8 cellular contexts compared by ENCODE assay signal in the genomic region with DNA sequence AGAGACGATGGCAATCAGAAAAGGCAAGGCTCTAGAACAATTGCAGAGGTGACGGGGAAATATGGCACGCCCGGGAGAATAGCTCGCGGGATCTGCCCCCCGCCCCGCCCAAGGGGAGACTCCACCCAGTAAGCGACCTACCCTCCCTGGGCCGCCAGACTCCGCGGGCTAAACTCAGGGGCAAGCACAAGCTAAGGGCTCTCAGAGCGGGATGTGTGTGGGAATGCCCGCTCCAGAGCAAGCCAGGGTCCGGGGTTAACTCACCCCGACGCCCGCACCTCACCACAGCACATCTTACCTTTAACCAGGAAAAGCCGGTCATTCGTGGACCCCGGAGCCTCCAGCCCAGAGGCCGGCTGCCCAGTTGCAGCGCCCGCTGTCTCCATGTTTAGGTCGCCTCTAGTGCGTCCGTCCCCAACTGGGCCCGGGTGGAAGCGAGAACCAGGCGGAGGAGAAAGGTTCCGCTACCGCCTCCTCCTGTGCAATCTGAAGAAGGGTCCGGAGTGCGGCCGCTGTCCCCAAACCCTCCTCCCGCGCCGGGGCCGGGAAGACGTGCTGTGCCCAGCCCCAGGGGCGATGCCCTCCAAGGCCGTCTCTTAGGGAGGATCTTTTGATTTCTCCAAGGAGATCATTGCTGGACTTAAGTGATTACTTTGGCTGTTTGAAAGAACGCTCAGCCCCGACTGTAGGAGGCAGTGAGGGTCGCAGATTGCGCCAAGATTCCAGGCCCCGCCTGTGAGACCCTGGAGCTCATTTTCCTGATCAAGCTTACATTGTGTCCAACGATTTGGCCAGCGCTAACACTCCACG. TPM values are rescaled to one million over a fixed set of nuclear protein-coding genes. Genes with fewer than 3 reads are reported as not detected.
DNase-seq lines count a peak whose midpoint lies in the region; ATAC-seq lines count a peak whose summit lies in the region.

Gene TMEM242 (minus strand): TSS at position 406 of the 810 bp plus-strand sequence. CDS start 20 bp downstream, at position 386.

- peak within 1 kb of the TSS; percentile 70 for H4K91ac ChIP-seq in mesenchymal stem cell (ENCODE audit: low read length)

- H3K4me3 ChIP-seq in mesenchymal stem cell (ENCODE audit: insufficient read depth in 1 of 2, low read depth in 1 of 2, low read length in 2 of 2): peak within 1 kb of the TSS; percentile 71 to 90

- H3K18ac ChIP-seq in mesenchymal stem cell (ENCODE audit: low read depth in 1 of 2, low read length in 2 of 2): peak within 1 kb of the TSS; percentile 72 to 79

- no peak within 1 kb of the TSS for H2AK5ac ChIP-seq in mesenchymal stem cell (ENCODE audit: low read length, severe bottlenecking)

- peak; percentile 89 for ATAC-seq in GM19328 (IDR thresholded peaks at IDR 0.05; ENCODE audit: unreplicated experiment)
- peak; percentile 80 for ATAC-seq in HG03520 (IDR thresholded peaks at IDR 0.05; ENCODE audit: unreplicated experiment)

- no peaks in the 10 kb centered on the region for H3K9me3 Mint-ChIP-seq in activated CD4-positive, alpha-beta T cell treated with anti-CD3 and anti-CD28 coated beads, Interleukin-2, amount 10 ng/mL, durations not matched to agents 24 days and 14 days

- H3K4me1 ChIP-seq in mesenchymal stem cell (ENCODE audit: control insufficient read depth, insufficient read depth, low read depth, low read length): peaks cover 4% of the 10 kb centered on the region

- no peak within 1 kb of the TSS for H2BK120ac ChIP-seq in mesenchymal stem cell (ENCODE audit: low read depth, low read length)

- peaks cover 13% of the 10 kb centered on the region for H3K79me1 ChIP-seq in mesenchymal stem cell (replicated peaks; ENCODE audit: low read length, poor library complexity, severe bottlenecking)

- no peak within 1 kb of the TSS for H3K14ac ChIP-seq in mesenchymal stem cell (ENCODE audit: low read length in 2 of 2)

- peak within 1 kb of the TSS; percentile 79 for H4K8ac ChIP-seq in mesenchymal stem cell (ENCODE audit: low read length)

- H3K27me3 ChIP-seq in mesenchymal stem cell (ENCODE audit: control insufficient read depth in 1 of 2, insufficient read depth in 1 of 2, low read length in 2 of 2): peaks cover 6 to 11% of the 10 kb centered on the region in 2 experiments

- peak within 1 kb of the TSS; percentile 49 for H2BK15ac ChIP-seq in mesenchymal stem cell (ENCODE audit: low read depth, poor library complexity, severe bottlenecking)

- intact Hi-C loops in activated CD4-positive, alpha-beta T cell treated with anti-CD3 and anti-CD28 coated beads, Interleukin-2, amount 10 ng/mL, durations not matched to agents 24 days and 14 days (cut with micrococcal nuclease): loop anchor here (1.0 to 10.0 kb wide), 7 partner anchors 45 to 621 kb away; no protein-coding TSS in a partner anchor

- H3K27ac ChIP-seq in mesenchymal stem cell (ENCODE audit: low read length, poor library complexity, severe bottlenecking): peak within 1 kb of the TSS; percentile 87

- DNase-seq in AG08396 (ENCODE audit: low spot score) (peak; percentile 90), ecto neural progenitor cell (ENCODE audit: low spot score) (peak; percentile 97), mesenchymal stem cell (peak; percentile 96), NCI-H345 (lab: John Stamatoyannopoulos, UW) (no peak)
- DNase-seq in activated CD4-positive, alpha-beta T cell treated with anti-CD3 and anti-CD28 coated beads, Interleukin-2, amount 10 ng/mL, durations not matched to agents 24 days and 14 days: peak; percentile 97
- DNase-seq in stimulated activated CD8-positive, alpha-beta memory T cell treated with anti-CD3 and anti-CD28 coated beads, Interleukin-15, amount 100 ng/mL, for 1 hour (ENCODE audit: low read depth): peak; percentile 82

- H3K9ac ChIP-seq in mesenchymal stem cell (ENCODE audit: low read length): peak within 1 kb of the TSS; percentile 96

- H3K27me3 Mint-ChIP-seq in activated CD4-positive, alpha-beta T cell treated with anti-CD3 and anti-CD28 coated beads, Interleukin-2, amount 10 ng/mL, durations not matched to agents 24 days and 14 days: peaks cover 20% of the 10 kb centered on the region

- peaks cover 18% of the 10 kb centered on the region for H3K36me3 Mint-ChIP-seq in activated CD4-positive, alpha-beta T cell treated with anti-CD3 and anti-CD28 coated beads, Interleukin-2, amount 10 ng/mL, durations not matched to agents 24 days and 14 days (ENCODE audit: low read depth)

- H2BK12ac ChIP-seq in mesenchymal stem cell (ENCODE audit: low read length in 2 of 2): peak within 1 kb of the TSS in 1 of 2 experiments; percentile 21

- H3K4me1 Mint-ChIP-seq in activated CD4-positive, alpha-beta T cell treated with anti-CD3 and anti-CD28 coated beads, Interleukin-2, amount 10 ng/mL, durations not matched to agents 24 days and 14 days: peaks cover 38% of the 10 kb centered on the region

- peak within 1 kb of the TSS; percentile 1 for H2BK5ac ChIP-seq in mesenchymal stem cell (ENCODE audit: low read depth, low read length, poor library complexity, severe bottlenecking)

- H3K4me3 Mint-ChIP-seq in activated CD4-positive, alpha-beta T cell treated with anti-CD3 and anti-CD28 coated beads, Interleukin-2, amount 10 ng/mL, durations not matched to agents 24 days and 14 days: peak within 1 kb of the TSS; percentile 94

- WGBS in mesenchymal stem cell: under 1% methylated on average over 50 of the region's 50 CpGs

- peak within 1 kb of the TSS; percentile 82 for H3K4me2 ChIP-seq in mesenchymal stem cell (ENCODE audit: low read length, poor library complexity, severe bottlenecking)

- H2AFZ ChIP-seq in mesenchymal stem cell (ENCODE audit: low read depth, low read length): peak within 1 kb of the TSS; percentile 80

- H3K23ac ChIP-seq in mesenchymal stem cell (ENCODE audit: low read length in 2 of 2): no peak within 1 kb of the TSS

- H3K4ac ChIP-seq in mesenchymal stem cell (ENCODE audit: low read depth in 1 of 2, low read length in 2 of 2): peak within 1 kb of the TSS; percentile 46 to 65

- H3K9me3 ChIP-seq in mesenchymal stem cell (ENCODE audit: control insufficient read depth, low read length): no peaks in the 10 kb centered on the region

- H3K36me3 ChIP-seq in mesenchymal stem cell (ENCODE audit: control insufficient read depth in 1 of 2, insufficient read depth in 2 of 2, low read depth in 1 of 2, low read length in 2 of 2): peaks cover 3 to 25% of the 10 kb centered on the region in 2 experiments

- peak within 1 kb of the TSS; percentile 92 for H3K27ac Mint-ChIP-seq in activated CD4-positive, alpha-beta T cell treated with anti-CD3 and anti-CD28 coated beads, Interleukin-2, amount 10 ng/mL, durations not matched to agents 24 days and 14 days

RNA-seq across cellular contexts. Expression of gene TMEM242, which starts in this region (rescaled TPM):
- 10.1 and 10.7 TPM in 2 replicates for total RNA-seq in activated CD4-positive, alpha-beta T cell treated with anti-CD3 and anti-CD28 coated beads, Interleukin-2, amount 10 ng/mL, durations not matched to agents 24 days and 14 days
- 6.1 TPM for polyA plus RNA-seq in mesenchymal stem cell (2013, experiment 1 of 2)
- 6.6 TPM for polyA plus RNA-seq in mesenchymal stem cell (2013, experiment 2 of 2)
